ENCODE assay signal across 8 cellular contexts in the genomic region with DNA sequence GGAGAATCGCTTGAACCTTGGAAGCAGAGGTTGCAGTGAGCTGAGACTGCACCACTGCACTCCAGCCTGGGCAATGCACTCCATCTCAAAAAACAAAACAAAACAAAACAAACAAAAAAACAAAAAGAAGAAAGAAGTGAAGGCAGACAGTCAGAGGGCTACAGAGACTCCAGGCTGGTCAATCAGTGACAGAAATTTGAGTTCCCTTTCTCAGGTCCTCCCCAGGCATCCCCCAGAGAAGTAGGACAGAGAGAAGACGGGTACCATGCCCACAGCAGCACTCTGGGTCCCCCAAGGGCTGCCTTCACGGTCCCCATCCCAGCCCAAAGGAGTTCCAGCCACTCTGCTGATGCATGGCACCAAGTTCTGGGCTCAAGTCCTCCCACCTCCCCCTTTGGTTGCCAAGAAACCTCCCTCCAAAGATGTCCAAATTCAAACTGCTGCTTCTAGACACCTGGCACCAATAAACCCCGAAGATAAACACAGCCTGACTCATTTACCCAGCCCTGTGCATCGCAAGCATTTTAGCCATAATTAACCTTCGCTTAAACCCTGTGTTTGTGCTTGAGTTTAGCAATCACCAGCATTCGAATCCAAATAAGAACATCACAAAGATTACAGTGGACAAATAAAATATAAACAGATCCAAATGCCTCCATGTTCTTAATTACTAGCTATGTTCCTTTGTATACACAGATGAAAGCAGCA.
DNase-seq lines count a peak whose midpoint lies in the region; ATAC-seq lines count a peak whose summit lies in the region.

No MANE protein-coding gene starts in this region.

- peaks cover under 1% of the 10 kb centered on the region for H3K9me3 Mint-ChIP-seq in T-helper 1 cell treated with Interleukin-12 subunit alpha and Interleukin-12 subunit beta and Interleukin-4 antibody, amounts not matched to agents 30 μg/mL and 1 μg/mL, for 36 hours
- H3K9me3 Mint-ChIP-seq in activated naive CD8-positive, alpha-beta T cell treated with anti-CD3 and anti-CD28 coated beads, Interleukin-2, amount 50 U/mL, for 24 hours: no peaks in the 10 kb centered on the region
- H3K9me3 Mint-ChIP-seq in stimulated activated effector memory CD8-positive, alpha-beta T cell treated with anti-CD3 and anti-CD28 coated beads, Interleukin-12 subunit alpha, Interleukin-12 subunit beta, amount 100 ng/mL, for 72 hours: no peaks in the 10 kb centered on the region

- DNase-seq in T-helper 1 cell: no peak
- DNase-seq in NCI-H1417 (lab: John Stamatoyannopoulos, UW): peak in 2 of 3 experiments; percentile 64 to 95
- DNase-seq in activated naive CD8-positive, alpha-beta T cell treated with anti-CD3 and anti-CD28 coated beads, Interleukin-2, amount 50 U/mL, for 24 hours: no peak
- no peak for DNase-seq in stimulated activated effector memory CD8-positive, alpha-beta T cell treated with anti-CD3 and anti-CD28 coated beads, Interleukin-12 subunit alpha, Interleukin-12 subunit beta, amount 100 ng/mL, for 72 hours (ENCODE audit: low spot score in 2 of 2)

- no peak for ATAC-seq in activated naive CD8-positive, alpha-beta T cell treated with anti-CD3 and anti-CD28 coated beads, Interleukin-2, amount 50 U/mL, for 24 hours
- no peak for ATAC-seq in stimulated activated effector memory CD8-positive, alpha-beta T cell treated with anti-CD3 and anti-CD28 coated beads, Interleukin-12 subunit alpha, Interleukin-12 subunit beta, amount 100 ng/mL, for 72 hours
- ATAC-seq in HG02623 (IDR thresholded peaks at IDR 0.05; ENCODE audit: unreplicated experiment) (no peak), HG03280 (IDR thresholded peaks at IDR 0.05; ENCODE audit: unreplicated experiment) (no peak), GM18868 (IDR thresholded peaks at IDR 0.05; ENCODE audit: unreplicated experiment) (no peak)

- peak overlapping the region; percentile 52 for H3K27ac Mint-ChIP-seq in T-helper 1 cell treated with Interleukin-12 subunit alpha and Interleukin-12 subunit beta and Interleukin-4 antibody, amounts not matched to agents 30 μg/mL and 1 μg/mL, for 36 hours
- H3K27ac Mint-ChIP-seq in activated naive CD8-positive, alpha-beta T cell treated with anti-CD3 and anti-CD28 coated beads, Interleukin-2, amount 50 U/mL, for 24 hours: peak overlapping the region; percentile 98
- peak overlapping the region; percentile 83 for H3K27ac Mint-ChIP-seq in stimulated activated effector memory CD8-positive, alpha-beta T cell treated with anti-CD3 and anti-CD28 coated beads, Interleukin-12 subunit alpha, Interleukin-12 subunit beta, amount 100 ng/mL, for 72 hours

- no peak overlapping the region for H3K4me3 Mint-ChIP-seq in T-helper 1 cell treated with Interleukin-12 subunit alpha and Interleukin-12 subunit beta and Interleukin-4 antibody, amounts not matched to agents 30 μg/mL and 1 μg/mL, for 36 hours
- H3K4me3 Mint-ChIP-seq in activated naive CD8-positive, alpha-beta T cell treated with anti-CD3 and anti-CD28 coated beads, Interleukin-2, amount 50 U/mL, for 24 hours: peak overlapping the region; percentile 5
- H3K4me3 Mint-ChIP-seq in stimulated activated effector memory CD8-positive, alpha-beta T cell treated with anti-CD3 and anti-CD28 coated beads, Interleukin-12 subunit alpha, Interleukin-12 subunit beta, amount 100 ng/mL, for 72 hours: peak overlapping the region; percentile 73

- peaks cover 69% of the 10 kb centered on the region for H3K36me3 Mint-ChIP-seq in T-helper 1 cell treated with Interleukin-12 subunit alpha and Interleukin-12 subunit beta and Interleukin-4 antibody, amounts not matched to agents 30 μg/mL and 1 μg/mL, for 36 hours (ENCODE audit: low read depth)
- H3K36me3 Mint-ChIP-seq in activated naive CD8-positive, alpha-beta T cell treated with anti-CD3 and anti-CD28 coated beads, Interleukin-2, amount 50 U/mL, for 24 hours (ENCODE audit: low read depth): peaks cover 79% of the 10 kb centered on the region
- H3K36me3 Mint-ChIP-seq in stimulated activated effector memory CD8-positive, alpha-beta T cell treated with anti-CD3 and anti-CD28 coated beads, Interleukin-12 subunit alpha, Interleukin-12 subunit beta, amount 100 ng/mL, for 72 hours: peaks cover 93% of the 10 kb centered on the region

- no peaks in the 10 kb centered on the region for H3K27me3 Mint-ChIP-seq in T-helper 1 cell treated with Interleukin-12 subunit alpha and Interleukin-12 subunit beta and Interleukin-4 antibody, amounts not matched to agents 30 μg/mL and 1 μg/mL, for 36 hours (ENCODE audit: low read depth)
- no peaks in the 10 kb centered on the region for H3K27me3 Mint-ChIP-seq in activated naive CD8-positive, alpha-beta T cell treated with anti-CD3 and anti-CD28 coated beads, Interleukin-2, amount 50 U/mL, for 24 hours

- peaks cover 83% of the 10 kb centered on the region for H3K4me1 Mint-ChIP-seq in T-helper 1 cell treated with Interleukin-12 subunit alpha and Interleukin-12 subunit beta and Interleukin-4 antibody, amounts not matched to agents 30 μg/mL and 1 μg/mL, for 36 hours (ENCODE audit: low read depth)
- peaks cover 93% of the 10 kb centered on the region for H3K4me1 Mint-ChIP-seq in activated naive CD8-positive, alpha-beta T cell treated with anti-CD3 and anti-CD28 coated beads, Interleukin-2, amount 50 U/mL, for 24 hours
- peaks cover 97% of the 10 kb centered on the region for H3K4me1 Mint-ChIP-seq in stimulated activated effector memory CD8-positive, alpha-beta T cell treated with anti-CD3 and anti-CD28 coated beads, Interleukin-12 subunit alpha, Interleukin-12 subunit beta, amount 100 ng/mL, for 72 hours

Comparison
In these comparisons a context has a peak if more than half of its experiments do, and no peak if none do; other contexts are left out.
1. DNase-seq: peak in NCI-H1417 (2 of 3); none in T-helper 1 cell (0 of 5), activated naive CD8-positive, alpha-beta T cell treated with anti-CD3 and anti-CD28 coated beads, Interleukin-2, amount 50 U/mL, for 24 hours (single experiment) and stimulated activated effector memory CD8-positive, alpha-beta T cell treated with anti-CD3 and anti-CD28 coated beads, Interleukin-12 subunit alpha, Interleukin-12 subunit beta, amount 100 ng/mL, for 72 hours (0 of 2).
2. Peak in every context shown above with its lines, with median percentiles within 50 percentile points of each other: H3K27ac Mint-ChIP-seq.